Comparison of ENCODE assay signal across 25 cellular contexts in the genomic region with DNA sequence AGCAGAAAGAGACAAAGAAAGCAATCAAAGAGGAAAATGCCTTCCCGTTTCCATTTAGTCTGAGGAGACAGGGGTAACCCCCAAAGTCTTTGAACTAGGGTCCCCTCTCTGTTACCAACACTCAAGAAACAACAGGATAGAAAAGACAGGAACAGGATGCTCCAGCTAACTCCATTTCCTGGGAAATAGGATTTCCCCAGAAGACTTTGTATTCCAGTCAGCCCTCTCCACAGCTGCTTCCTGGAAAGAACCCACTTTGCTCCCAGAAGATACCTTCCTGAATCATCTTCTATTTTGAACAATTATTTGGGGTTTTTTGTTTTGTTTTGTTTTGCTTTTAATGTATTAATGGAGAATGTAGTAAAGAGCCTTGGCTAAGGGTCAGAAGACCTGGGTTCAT. TPM values are rescaled to one million over a fixed set of nuclear protein-coding genes. Genes with fewer than 3 reads are reported as not detected.
DNase-seq lines count a peak whose midpoint lies in the region; ATAC-seq, FAIRE-seq and TF ChIP-seq lines count a peak whose summit lies in the region.
"Had no signal": no experiment of that assay in that cellular context is flagged by ENCODE, and none has a peak within 500 bp of the region (broad histone marks: within the 10 kb centered on the region; RNA-seq: fewer than 3 reads in every experiment).

No MANE protein-coding gene starts in this region.

- H3K79me2 ChIP-seq in endothelial cell of umbilical vein (ENCODE audit: control insufficient read depth, insufficient read depth, low read length): no peaks in the 10 kb centered on the region

- POLR2A ChIA-PET in endothelial cell of umbilical vein (lab: Charles Lee): no interaction called here

- H3K27me3 ChIP-seq in endothelial cell of umbilical vein (ENCODE audit: control insufficient read depth in 2 of 2, insufficient read depth in 2 of 2, low read length in 2 of 2): no peaks in the 10 kb centered on the region
- H3K27me3 ChIP-seq in HAP-1 (ENCODE audit: low read depth): no peaks in the 10 kb centered on the region
- H3K27me3 ChIP-seq: BE2C; BLaER1 treated with 17β-estradiol and CSF1 and Interleukin-3, amounts not matched to agents 10 nM and 100 nM had no signal

- no peak overlapping the region for H3K9ac ChIP-seq in endothelial cell of umbilical vein (replicated peaks; ENCODE audit: extremely low read depth, insufficient read depth, low read length)
- H3K9ac ChIP-seq: BLaER1 treated with 17β-estradiol and CSF1 and Interleukin-3, amounts not matched to agents 10 nM and 100 nM had no signal

- peak; percentile 56 for FAIRE-seq in endothelial cell of umbilical vein (lab: Jason Lieb, UNC)
- FAIRE-seq: A549, GM12891, GM18507 had no signal

- no peak for ATAC-seq in activated naive CD8-positive, alpha-beta T cell treated with anti-CD3 and anti-CD28 coated beads, Interleukin-2, amount 50 U/mL, for 24 hours
- ATAC-seq in activated T-helper 17 cell treated with anti-CD3 and anti-CD28 coated beads, Interleukin-2, amount 50 U/mL, for 72 hours (replicated peaks): no peak
- ATAC-seq: A549, GM23338 had no signal

- H3K9me3 ChIP-seq in endothelial cell of umbilical vein (replicated peaks; ENCODE audit: control insufficient read depth, insufficient read depth, low read length) (no peaks in the 10 kb centered on the region), HAP-1 (no peaks in the 10 kb centered on the region)
- H3K9me3 ChIP-seq: A549; BE2C; BLaER1 treated with 17β-estradiol and CSF1 and Interleukin-3, amounts not matched to agents 10 nM and 100 nM had no signal

- dilution Hi-C loops in endothelial cell of umbilical vein (cut with MboI; ENCODE audit: extremely low pct_ligation_motif_present, low sequenced_read_pairs): no loop called here

- no peak overlapping the region for H2AFZ ChIP-seq in endothelial cell of umbilical vein (ENCODE audit: low read depth, low read length)
- H2AFZ ChIP-seq: GM23338 had no signal

- no peak for TF ChIP-seq CTCF in endothelial cell of umbilical vein (IDR thresholded peaks at IDR 0.05; ENCODE audit: extremely low read depth in 1 of 2, insufficient read depth in 1 of 2, low read depth in 1 of 2, low read length in 2 of 2)

- H3K36me3 Mint-ChIP-seq in activated naive CD8-positive, alpha-beta T cell: peaks cover 8% of the 10 kb centered on the region
- H3K36me3 Mint-ChIP-seq in activated naive CD8-positive, alpha-beta T cell treated with anti-CD3 and anti-CD28 coated beads, Interleukin-2, amount 50 U/mL, for 24 hours (ENCODE audit: low read depth): peaks cover 6% of the 10 kb centered on the region
- H3K36me3 Mint-ChIP-seq in activated T-helper 17 cell treated with anti-CD3 and anti-CD28 coated beads, Interleukin-2, amount 50 U/mL, for 72 hours (ENCODE audit: low read depth): peaks cover 19% of the 10 kb centered on the region
- H3K36me3 Mint-ChIP-seq: CD14-positive monocyte had no signal

- no peaks in the 10 kb centered on the region for H3K9me3 Mint-ChIP-seq in activated naive CD8-positive, alpha-beta T cell (ENCODE audit: low read depth)
- no peaks in the 10 kb centered on the region for H3K9me3 Mint-ChIP-seq in activated naive CD8-positive, alpha-beta T cell treated with anti-CD3 and anti-CD28 coated beads, Interleukin-2, amount 50 U/mL, for 24 hours
- no peaks in the 10 kb centered on the region for H3K9me3 Mint-ChIP-seq in activated T-helper 17 cell treated with anti-CD3 and anti-CD28 coated beads, Interleukin-2, amount 50 U/mL, for 72 hours
- H3K9me3 Mint-ChIP-seq: CD14-positive monocyte; CD4-positive, alpha-beta T cell; CD8-positive, alpha-beta memory T cell; GM23338; H9; HFFc6 had no signal

- TF ChIP-seq POLR2A in endothelial cell of umbilical vein (IDR thresholded peaks at IDR 0.05; ENCODE audit: low read depth, low read length): no peak

- peak overlapping the region; percentile 17 for H3K27ac Mint-ChIP-seq in activated naive CD8-positive, alpha-beta T cell
- no peak overlapping the region for H3K27ac Mint-ChIP-seq in activated naive CD8-positive, alpha-beta T cell treated with anti-CD3 and anti-CD28 coated beads, Interleukin-2, amount 50 U/mL, for 24 hours
- peak overlapping the region; percentile 11 for H3K27ac Mint-ChIP-seq in activated T-helper 17 cell treated with anti-CD3 and anti-CD28 coated beads, Interleukin-2, amount 50 U/mL, for 72 hours
- H3K27ac Mint-ChIP-seq: CD14-positive monocyte; CD4-positive, alpha-beta T cell; GM23338; HFFc6 had no signal

- H3K4me3 Mint-ChIP-seq in activated naive CD8-positive, alpha-beta T cell: no peak overlapping the region
- no peak overlapping the region for H3K4me3 Mint-ChIP-seq in activated naive CD8-positive, alpha-beta T cell treated with anti-CD3 and anti-CD28 coated beads, Interleukin-2, amount 50 U/mL, for 24 hours
- no peak overlapping the region for H3K4me3 Mint-ChIP-seq in activated T-helper 17 cell treated with anti-CD3 and anti-CD28 coated beads, Interleukin-2, amount 50 U/mL, for 72 hours
- H3K4me3 Mint-ChIP-seq: CD14-positive monocyte; CD4-positive, alpha-beta T cell; CD8-positive, alpha-beta memory T cell; GM23338; H9; HFFc6 had no signal

- no peaks in the 10 kb centered on the region for H3K9me1 ChIP-seq in endothelial cell of umbilical vein (replicated peaks; ENCODE audit: control insufficient read depth, extremely low read depth, insufficient read depth, low read length)

- H3K4me3 ChIP-seq in endothelial cell of umbilical vein (replicated peaks in 1 of 3; ENCODE audit: insufficient read depth in 1 of 3, low read depth in 1 of 3, low read length in 3 of 3) (no peak overlapping the region), HAP-1 (no peak overlapping the region)
- H3K4me3 ChIP-seq: A549; BLaER1 treated with 17β-estradiol and CSF1 and Interleukin-3, amounts not matched to agents 10 nM and 100 nM; GM23338 had no signal

- intact Hi-C loops in endothelial cell of umbilical vein (cut with micrococcal nuclease): loop anchor here (1.0 kb wide), 1 partner anchor 16 kb away; no protein-coding TSS in a partner anchor

- BruUV-seq in endothelial cell of umbilical vein (replicated peaks; lab: Mats Ljungman, UMichigan): no TSS peak

- no peaks in the 10 kb centered on the region for H4K20me1 ChIP-seq in endothelial cell of umbilical vein (replicated peaks; ENCODE audit: control insufficient read depth, extremely low read depth, insufficient read depth, low read length)
- H4K20me1 ChIP-seq: BLaER1 treated with 17β-estradiol and CSF1 and Interleukin-3, amounts not matched to agents 10 nM and 100 nM had no signal

- H3K4me1 ChIP-seq in endothelial cell of umbilical vein (ENCODE audit: control insufficient read depth, extremely low read depth, insufficient read depth, low read length): peaks cover 15% of the 10 kb centered on the region
- no peaks in the 10 kb centered on the region for H3K4me1 ChIP-seq in HAP-1
- H3K4me1 ChIP-seq: A549, BE2C had no signal

- H3K27me3 Mint-ChIP-seq in activated naive CD8-positive, alpha-beta T cell: no peaks in the 10 kb centered on the region
- H3K27me3 Mint-ChIP-seq in activated naive CD8-positive, alpha-beta T cell treated with anti-CD3 and anti-CD28 coated beads, Interleukin-2, amount 50 U/mL, for 24 hours: no peaks in the 10 kb centered on the region
- H3K27me3 Mint-ChIP-seq in activated T-helper 17 cell treated with anti-CD3 and anti-CD28 coated beads, Interleukin-2, amount 50 U/mL, for 72 hours: no peaks in the 10 kb centered on the region
- H3K27me3 Mint-ChIP-seq: CD4-positive, alpha-beta T cell; CD8-positive, alpha-beta memory T cell had no signal

- CTCF ChIA-PET in endothelial cell of umbilical vein (lab: Charles Lee): interaction anchor here (0.8 to 3.3 kb wide), 7 partner anchors 14 to 99 kb away, joined by 3 to 25 read pairs (median 6); no protein-coding TSS in a partner anchor

- in situ Hi-C loops in HAP-1 (cut with MboI; ENCODE audit: low sequenced_read_pairs): no loop called here

- H3K4me2 ChIP-seq in endothelial cell of umbilical vein (ENCODE audit: insufficient read depth, low read length): no peak overlapping the region
- H3K4me2 ChIP-seq: A549; BLaER1 treated with 17β-estradiol and CSF1 and Interleukin-3, amounts not matched to agents 10 nM and 100 nM; GM23338 had no signal

- DNase-seq in activated naive CD8-positive, alpha-beta T cell treated with anti-CD3 and anti-CD28 coated beads, Interleukin-2, amount 50 U/mL, for 24 hours: no peak
- DNase-seq in endothelial cell of umbilical vein (ENCODE audit: low read depth, low spot score) (peak; percentile 22), NCI-H2081 (lab: John Stamatoyannopoulos, UW) (no peak), HAP-1 (ENCODE audit: low spot score in 2 of 2) (no peak)
- DNase-seq: 8988T; ACHN; AML-193; BE2C; Calu3; CD4-positive, alpha-beta T cell; CD8-positive, alpha-beta memory T cell; COR-L47; DMS53; DMS79 treated with DMSO at 0.1 percent for 48 hours; GF-D8; H9; HFFc6 had no signal

- no peaks in the 10 kb centered on the region for H3K4me1 Mint-ChIP-seq in activated naive CD8-positive, alpha-beta T cell (ENCODE audit: low read depth)
- no peaks in the 10 kb centered on the region for H3K4me1 Mint-ChIP-seq in activated naive CD8-positive, alpha-beta T cell treated with anti-CD3 and anti-CD28 coated beads, Interleukin-2, amount 50 U/mL, for 24 hours
- H3K4me1 Mint-ChIP-seq in activated T-helper 17 cell treated with anti-CD3 and anti-CD28 coated beads, Interleukin-2, amount 50 U/mL, for 72 hours: no peaks in the 10 kb centered on the region
- H3K4me1 Mint-ChIP-seq: CD14-positive monocyte; CD8-positive, alpha-beta memory T cell; GM23338 had no signal

- H3K27ac ChIP-seq in endothelial cell of umbilical vein (ENCODE audit: insufficient read depth, low read depth, low read length): no peak overlapping the region
- H3K27ac ChIP-seq: A549; BLaER1 treated with 17β-estradiol and CSF1 and Interleukin-3, amounts not matched to agents 10 nM and 100 nM had no signal

- H3K36me3 ChIP-seq in endothelial cell of umbilical vein (ENCODE audit: control insufficient read depth in 2 of 2, extremely low read depth in 1 of 2, insufficient read depth in 2 of 2, low read length in 2 of 2) (peaks cover 0 to 11% of the 10 kb centered on the region in 2 experiments), HAP-1 (replicated peaks) (no peaks in the 10 kb centered on the region)

TF ChIP-seq in endothelial cell of umbilical vein, 7 proteins besides CTCF, POLR2A, EP300 and RAD21 (continues in another document):
- no peak for TF ChIP-seq POLR2AphosphoS5 (IDR thresholded peaks at IDR 0.05; ENCODE audit: insufficient read depth, low read depth, low read length)
- peak; percentile 20 for TF ChIP-seq FOS (IDR thresholded peaks at IDR 0.05; ENCODE audit: borderline replicate concordance, insufficient read depth, low read length)

RNA-seq across cellular contexts. Expression of a gene that starts 56.0 kb away (rescaled TPM):
- 1 to 10 TPM; 5.3 to 9.5 TPM for total RNA-seq in activated T-helper 17 cell treated with anti-CD3 and anti-CD28 coated beads, Interleukin-2, amount 50 U/mL, for 72 hours
- 13.6 and 13.9 TPM in 2 replicates for total RNA-seq in endothelial cell of umbilical vein
- polyA plus RNA-seq in endothelial cell of umbilical vein: 7.5 and 8.8 TPM in 2 replicates
- polyA plus RNA-seq in endothelial cell of umbilical vein (2011; cell fraction: cytosol; rRNA removed): 3.3 and 4.3 TPM in 2 replicates
- polyA plus RNA-seq in endothelial cell of umbilical vein (2011; cell fraction: nucleus; rRNA removed): 46.1 and 48.4 TPM in 2 replicates
- polyA plus RNA-seq in endothelial cell of umbilical vein (2012): 4.6 and 5.6 TPM in 2 replicates
- 49.6 and 51.0 TPM in 2 replicates for polyA minus RNA-seq in endothelial cell of umbilical vein
- 4.9 TPM for polyA minus RNA-seq in endothelial cell of umbilical vein (2011; cell fraction: cytosol; rRNA and poly(A)+ RNA removed)
- 38.5 and 44.5 TPM in 2 replicates for polyA minus RNA-seq in endothelial cell of umbilical vein (2011; cell fraction: nucleus; rRNA and poly(A)+ RNA removed)
- polyA plus RNA-seq: CD14-positive monocyte had no signal
